Comparison of ENCODE assay signal across 17 cellular contexts in the genomic region with DNA sequence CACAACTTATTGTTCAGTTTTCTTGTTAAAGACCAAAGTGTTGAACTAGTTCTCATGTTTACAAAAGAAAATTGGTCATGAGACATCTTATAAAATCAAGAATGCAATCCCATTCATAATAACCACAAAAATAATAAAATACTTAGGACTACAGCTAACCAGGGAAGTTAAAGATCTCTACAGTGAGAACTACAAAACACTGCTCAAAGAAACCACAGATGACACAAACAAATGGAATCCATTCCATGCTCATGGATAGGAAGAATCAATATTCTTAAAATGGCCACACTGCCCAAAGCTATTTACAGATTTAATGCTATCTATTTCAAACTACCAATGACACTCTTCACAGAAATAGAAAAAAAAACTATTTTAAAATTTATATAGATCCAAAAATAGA.
DNase-seq lines count a peak whose midpoint lies in the region; TF ChIP-seq lines count a peak whose summit lies in the region.
"Had no signal": no experiment of that assay in that cellular context is flagged by ENCODE, and none has a peak within 500 bp of the region (broad histone marks: within the 10 kb centered on the region; RNA-seq: fewer than 3 reads in every experiment).

No MANE protein-coding gene starts in this region.

- no peaks in the 10 kb centered on the region for H3K27me3 ChIP-seq in mammary epithelial cell (ENCODE audit: insufficient read depth, low read length)
- no peaks in the 10 kb centered on the region for H3K27me3 ChIP-seq in thyroid gland

- H3K27ac Mint-ChIP-seq in MCF 10A (ENCODE audit: low read depth, unreplicated experiment) = no peak overlapping the region
- H3K27ac Mint-ChIP-seq: CD4-positive, alpha-beta T cell had no signal

- POLR2A ChIA-PET in MCF 10A (lab: Yijun Ruan, JAX) = interaction anchor here (0.7 kb wide), 1 partner anchor 585 kb away, joined by 3 read pairs; no protein-coding TSS in a partner anchor

- H3K9ac ChIP-seq in mammary epithelial cell (ENCODE audit: insufficient read depth, low read length) = no peak overlapping the region
- H3K9ac ChIP-seq: GM23248 had no signal

- no peak overlapping the region for H3K4me2 ChIP-seq in mammary epithelial cell (ENCODE audit: insufficient read depth, low read depth, low read length)
- H3K4me2 ChIP-seq: A549 had no signal

- no peak for TF ChIP-seq POLR2A in thyroid gland (IDR thresholded peaks at IDR 0.05)

- CTCF ChIA-PET in mammary epithelial cell (lab: Charles Lee; ENCODE audit: low non-redundant PET) (no interaction called here), MCF 10A (lab: Yijun Ruan, JAX) (no interaction called here)

- H3K9me3 ChIP-seq in mammary epithelial cell (replicated peaks; ENCODE audit: insufficient read depth, low read length) = no peaks in the 10 kb centered on the region
- H3K9me3 ChIP-seq in thyroid gland = no peaks in the 10 kb centered on the region
- H3K9me3 ChIP-seq: A549, Caco-2, HAP-1 had no signal

- BruUV-seq in mammary epithelial cell (replicated peaks; lab: Mats Ljungman, UMichigan) (no TSS peak), MCF 10A (replicated peaks; lab: Mats Ljungman, UMichigan) (no TSS peak)

- no peak overlapping the region for H3K27ac ChIP-seq in mammary epithelial cell (ENCODE audit: insufficient read depth, low read depth, low read length)
- H3K27ac ChIP-seq in thyroid gland = no peak overlapping the region
- H3K27ac ChIP-seq: 22Rv1, A549, C4-2B, GM23248 had no signal

- no peaks in the 10 kb centered on the region for H3K36me3 Mint-ChIP-seq in MCF 10A (ENCODE audit: insufficient read depth, unreplicated experiment)

- no peaks in the 10 kb centered on the region for H3K4me1 ChIP-seq in mammary epithelial cell (ENCODE audit: insufficient read depth, low read length)
- no peaks in the 10 kb centered on the region for H3K4me1 ChIP-seq in thyroid gland
- H3K4me1 ChIP-seq: A549, Caco-2, HAP-1 had no signal

- no peaks in the 10 kb centered on the region for H3K27me3 Mint-ChIP-seq in MCF 10A (ENCODE audit: insufficient read depth, unreplicated experiment)
- H3K27me3 Mint-ChIP-seq: CD4-positive, alpha-beta T cell had no signal

- dilution Hi-C loops in mammary epithelial cell (cut with HindIII; ENCODE audit: low sequenced_read_pairs) = no loop called here

- H3K79me2 ChIP-seq in mammary epithelial cell (ENCODE audit: insufficient read depth, low read length) = no peaks in the 10 kb centered on the region

- peak; percentile 35 for DNase-seq in mammary epithelial cell
- no peak for DNase-seq in MCF 10A (ENCODE audit: unreplicated experiment)
- peak; percentile 63 for DNase-seq in M059J (ENCODE audit: low read depth)
- peak; percentile 5 for DNase-seq in iris pigment epithelial cell (ENCODE audit: low read depth)
- DNase-seq in thyroid gland = no peak
- DNase-seq in superior temporal gyrus (ENCODE audit: extremely low spot score) = no peak
- DNase-seq in nucleus accumbens (lab: John Stamatoyannopoulos, UW) = no peak
- DNase-seq: AML-193; Caco-2; CD4-positive, alpha-beta T cell; DMS153; DMS79; GM23248 had no signal

- in situ Hi-C loops in mammary epithelial cell (cut with MboI; ENCODE audit: low sequenced_read_pairs in 2 of 2) = no loop called here

- no peak overlapping the region for H3K4me3 ChIP-seq in mammary epithelial cell (replicated peaks in 1 of 3; ENCODE audit: insufficient read depth in 1 of 3, low read depth in 2 of 3, low read length in 3 of 3)
- no peak overlapping the region for H3K4me3 ChIP-seq in thyroid gland (replicated peaks in 1 of 3)
- H3K4me3 ChIP-seq: A549, GM23248, HAP-1 had no signal

- no peak overlapping the region for H2AFZ ChIP-seq in mammary epithelial cell (ENCODE audit: low read depth, low read length)
- H2AFZ ChIP-seq: GM23248 had no signal

- no peak for TF ChIP-seq CTCF in mammary epithelial cell (conservative IDR thresholded peaks at IDR 0.05 in 1 of 2, IDR thresholded peaks at IDR 0.05 in 1 of 2; ENCODE audit: extremely low read depth in 1 of 2, insufficient read depth in 1 of 2, low read depth in 1 of 2, low read length in 2 of 2)
- TF ChIP-seq CTCF in MCF 10A (IDR thresholded peaks at IDR 0.05; ENCODE audit: unreplicated experiment) = no peak
- no peak for TF ChIP-seq CTCF in thyroid gland (IDR thresholded peaks at IDR 0.05)

- no peaks in the 10 kb centered on the region for H4K20me1 ChIP-seq in mammary epithelial cell (ENCODE audit: insufficient read depth, low read length)

- no peak overlapping the region for H3K4me3 Mint-ChIP-seq in MCF 10A (ENCODE audit: unreplicated experiment)
- H3K4me3 Mint-ChIP-seq: CD4-positive, alpha-beta T cell had no signal

- no peaks in the 10 kb centered on the region for H3K9me3 Mint-ChIP-seq in MCF 10A (ENCODE audit: unreplicated experiment)

- H3K36me3 ChIP-seq in mammary epithelial cell (ENCODE audit: insufficient read depth, low read length) (no peaks in the 10 kb centered on the region), thyroid gland (no peaks in the 10 kb centered on the region)
- H3K36me3 ChIP-seq: HAP-1 had no signal

- no peaks in the 10 kb centered on the region for H3K4me1 Mint-ChIP-seq in MCF 10A (ENCODE audit: insufficient read depth, unreplicated experiment)

- intact Hi-C loops in mammary epithelial cell (cut with micrococcal nuclease) (no loop called here), MCF 10A (cut with micrococcal nuclease) (no loop called here), thyroid gland (cut with DNase I) (no loop called here)

Comparison
In these comparisons a context has a peak if more than half of its experiments do, and no peak if none do; other contexts are left out.
1. DNase-seq: peak in mammary epithelial cell (single experiment), M059J (single experiment) and iris pigment epithelial cell (single experiment); none in MCF 10A (single experiment), thyroid gland (0 of 2), superior temporal gyrus (single experiment) and nucleus accumbens (0 of 56).